In the genomic region with DNA sequence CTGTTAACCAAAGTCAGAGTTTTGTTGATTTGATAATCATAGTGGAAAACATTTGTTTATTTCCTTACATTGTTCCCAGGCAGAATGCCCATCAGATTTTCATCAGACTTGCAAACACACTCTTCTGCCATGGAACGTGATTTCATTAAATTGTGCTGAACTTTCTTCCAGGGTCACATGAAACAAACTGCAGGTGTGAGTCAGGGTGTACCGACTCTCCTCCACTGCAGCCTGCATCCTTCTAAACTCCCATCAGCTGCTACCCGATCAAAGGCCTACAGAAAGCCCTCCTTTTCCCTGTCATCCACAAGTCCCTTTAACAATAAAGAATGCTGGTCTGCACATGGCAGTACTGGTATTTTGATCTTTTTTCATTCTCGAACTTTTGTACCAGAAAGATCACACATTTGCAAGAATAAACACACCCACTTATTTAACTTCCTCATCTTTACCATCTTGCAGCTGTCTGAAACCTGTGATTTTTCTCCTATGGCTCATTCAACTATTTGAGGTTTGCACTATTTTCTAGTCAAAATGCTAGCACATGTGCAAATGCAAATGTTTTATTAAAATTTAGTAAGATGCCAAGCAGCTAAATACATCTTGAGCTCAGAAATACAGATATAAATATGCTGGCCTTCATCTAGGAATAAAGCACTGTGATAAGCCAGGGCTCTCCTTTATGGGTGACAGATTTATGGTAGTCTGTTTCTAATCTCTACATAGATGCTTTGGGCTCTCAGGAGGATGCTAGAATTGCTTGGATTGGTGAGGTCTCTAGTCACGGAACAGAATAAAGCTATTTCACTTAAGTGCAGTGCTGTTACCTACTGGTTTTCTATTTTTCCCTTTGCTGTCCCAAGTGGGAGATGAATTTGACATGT, we compare ENCODE assay signal across 21 cellular contexts. TPM values are rescaled to one million over a fixed set of nuclear protein-coding genes. Genes with fewer than 3 reads are reported as not detected.
DNase-seq lines count a peak whose midpoint lies in the region; ATAC-seq and TF ChIP-seq lines count a peak whose summit lies in the region.
"Had no signal": no experiment of that assay in that cellular context is flagged by ENCODE, and none has a peak within 500 bp of the region (broad histone marks: within the 10 kb centered on the region; RNA-seq: fewer than 3 reads in every experiment).

No MANE protein-coding gene starts in this region.

- peak; percentile 29 for DNase-seq in GM12864 (ENCODE audit: low read depth)
- peak; percentile 79 for DNase-seq in SK-N-DZ (ENCODE audit: low spot score)
- DNase-seq in uterus = no peak
- no peak for DNase-seq in RWPE1 (ENCODE audit: low spot score)
- DNase-seq in DMS79 treated with DMSO at 0.1 percent for 48 hours (lab: John Stamatoyannopoulos, UW) = no peak
- DNase-seq in occipital lobe (lab: John Stamatoyannopoulos, UW) = no peak
- DNase-seq: activated CD4-positive, alpha-beta T cell treated with anti-CD3 and anti-CD28 coated beads, Interleukin-2, amount 50 U/mL, for 1 hour; colonic mucosa; hippocampal formation; left cardiac atrium; NCI-H1930; NCI-H524 treated with DMSO at 0.1 percent for 48 hours; T-helper 9 cell; testis had no signal

- no peak for TF ChIP-seq CTCF in GM12864 (IDR thresholded peaks at IDR 0.05; ENCODE audit: low read depth, low read length, missing control alignments)
- no peak for TF ChIP-seq CTCF in uterus (IDR thresholded peaks at IDR 0.05)
- TF ChIP-seq CTCF in RWPE1 (conservative IDR thresholded peaks at IDR 0.05; ENCODE audit: low read depth) = no peak

- H3K27me3 ChIP-seq in uterus = no peaks in the 10 kb centered on the region
- H3K27me3 ChIP-seq: colonic mucosa, testis had no signal

- peak overlapping the region in 1 of 2 donors; percentile 40 for H3K27ac ChIP-seq in uterus
- no peak overlapping the region for H3K27ac ChIP-seq in RWPE1
- H3K27ac ChIP-seq: A549, colonic mucosa, KMS-11, testis had no signal

- H3K4me3 ChIP-seq in GM12864 (ENCODE audit: low read depth, low read length) (no peak overlapping the region), uterus (no peak overlapping the region)
- H3K4me3 ChIP-seq: A549, colonic mucosa, HAP-1, testis had no signal

- POLR2A ChIA-PET in RWPE1 (lab: Yijun Ruan, JAX; ENCODE audit: low non-redundant PET) = no interaction called here

- intact Hi-C loops in uterus (cut with DNase I; ENCODE audit: low total_unique reads) = no loop called here

- CTCF ChIA-PET in RWPE1 (lab: Yijun Ruan, JAX) = interaction anchor here (0.6 kb wide), 1 partner anchor 1450 kb away, joined by 8 read pairs; no protein-coding TSS in a partner anchor

- no peaks in the 10 kb centered on the region for H3K9me3 ChIP-seq in uterus
- H3K9me3 ChIP-seq: A549, colonic mucosa, HAP-1, testis had no signal

- no peaks in the 10 kb centered on the region for H3K4me1 ChIP-seq in uterus
- H3K4me1 ChIP-seq: A549, colonic mucosa, HAP-1, testis had no signal

- no peaks in the 10 kb centered on the region for H3K36me3 ChIP-seq in uterus
- H3K36me3 ChIP-seq: colonic mucosa, HAP-1 had no signal

- no peak for TF ChIP-seq POLR2A in uterus (IDR thresholded peaks at IDR 0.05)

- peak; percentile 69 for ATAC-seq in GM19452 (IDR thresholded peaks at IDR 0.05; ENCODE audit: unreplicated experiment)
- peak; percentile 76 for ATAC-seq in HG02885 (IDR thresholded peaks at IDR 0.05; ENCODE audit: poor library complexity, unreplicated experiment)
- ATAC-seq: A549, esophagus mucosa, left cardiac atrium had no signal

RNA-seq across cellular contexts. Expression of a gene that starts 25.8 kb away (rescaled TPM):
- 2.3 and 4.1 TPM in 2 replicates for polyA plus RNA-seq in SK-N-DZ (2014; cell fraction: cytosol; rRNA removed)
- 0.93 and 1.1 TPM in 2 replicates for polyA plus RNA-seq in SK-N-DZ (2014; cell fraction: nucleus; rRNA removed)
- total RNA-seq in uterus (10 to 100 TPM; 12.1 to 60.8 (median 18.9) TPM), occipital lobe (2.2 TPM)
- total RNA-seq: activated T-helper 2 cell treated with anti-CD3 and anti-CD28 coated beads, Interferon-gamma antibody, Interleukin-2, Interleukin-4, amounts not matched to agents 10 μg/mL and 5 μg/mL and 100 μg/mL, durations not matched to agents 14 hours and 24 hours and 36 hours had no signal

Comparison
In these comparisons a context has a peak if more than half of its experiments do, and no peak if none do; other contexts are left out.
1. DNase-seq: peak in GM12864 (single experiment) and SK-N-DZ (single experiment); none in uterus (0 of 2), RWPE1 (single experiment), DMS79 treated with DMSO at 0.1 percent for 48 hours (single experiment) and occipital lobe (single experiment).